10 cellular contexts compared by ENCODE assay signal in the genomic region with DNA sequence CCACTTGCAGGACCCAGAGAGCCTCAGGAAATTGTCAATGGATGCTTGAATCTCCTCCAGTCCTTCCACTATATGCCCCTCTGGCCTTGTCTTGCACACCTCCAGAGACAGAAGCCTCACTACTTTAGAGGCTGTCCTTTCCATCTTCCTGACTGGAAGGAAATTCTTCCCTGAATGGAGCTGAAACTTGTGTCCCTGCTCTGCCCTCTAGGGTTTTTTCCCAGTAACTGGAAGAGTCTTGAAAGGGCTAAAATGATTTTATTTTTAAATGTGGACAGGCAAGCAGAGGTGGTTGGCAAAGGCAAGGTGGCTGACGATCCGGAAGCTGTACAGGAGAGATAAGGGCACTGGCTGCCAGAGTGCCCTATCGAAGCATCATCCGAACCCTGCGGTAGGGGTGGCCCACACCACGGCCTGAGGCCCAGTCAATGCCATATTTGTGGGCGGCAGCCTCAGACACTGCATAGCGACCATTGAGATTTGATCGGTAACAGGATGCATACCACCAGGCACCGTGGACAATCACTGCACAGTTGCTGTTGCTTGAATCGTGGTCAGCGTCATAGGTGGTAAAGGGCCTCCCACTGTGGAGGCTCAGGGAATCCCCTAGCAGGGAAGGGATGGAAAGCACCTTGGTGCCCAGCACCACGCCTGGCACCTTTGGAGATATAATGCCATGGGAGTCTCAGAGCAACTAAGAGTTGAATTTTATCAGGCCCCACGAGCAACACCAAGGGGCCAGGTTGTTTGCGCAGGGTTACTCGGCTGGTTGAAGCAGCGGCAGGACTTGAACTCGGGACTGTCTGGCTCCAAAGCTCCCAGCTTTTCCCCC. TPM values are rescaled to one million over a fixed set of nuclear protein-coding genes. Genes with fewer than 3 reads are reported as not detected.
DNase-seq lines count a peak whose midpoint lies in the region; ATAC-seq and TF ChIP-seq lines count a peak whose summit lies in the region.
"Had no signal": no experiment of that assay in that cellular context is flagged by ENCODE, and none has a peak within 500 bp of the region (broad histone marks: within the 10 kb centered on the region; RNA-seq: fewer than 3 reads in every experiment).

No MANE protein-coding gene starts in this region.

- TF ChIP-seq EP300 in Ishikawa (IDR thresholded peaks at IDR 0.05; ENCODE audit: borderline replicate concordance): no peak

- H3K27me3 Mint-ChIP-seq in Caco-2 (ENCODE audit: insufficient read depth, unreplicated experiment): no peaks in the 10 kb centered on the region
- H3K27me3 Mint-ChIP-seq in nephron (ENCODE audit: low read depth): peaks cover 5% of the 10 kb centered on the region

- POLR2A ChIA-PET in Caco-2 (lab: Charles Lee): no interaction called here

- peaks cover 16% of the 10 kb centered on the region for H3K4me1 ChIP-seq in Caco-2
- peaks cover 10 to 21% of the 10 kb centered on the region in 2 donors for H3K4me1 ChIP-seq in uterus

- H3K27ac Mint-ChIP-seq in Caco-2 (ENCODE audit: unreplicated experiment): no peak overlapping the region
- peak overlapping the region in 2 of 3 experiments; percentile 48 to 82 for H3K27ac Mint-ChIP-seq in nephron

- H3K9me3 Mint-ChIP-seq in Caco-2 (ENCODE audit: unreplicated experiment) (no peaks in the 10 kb centered on the region), nephron (no peaks in the 10 kb centered on the region)

- no peak for ATAC-seq in GM18505 (IDR thresholded peaks at IDR 0.05; ENCODE audit: unreplicated experiment)

- H3K27me3 ChIP-seq in Caco-2 (replicated peaks; ENCODE audit: control insufficient read depth, insufficient read depth, low read length): no peaks in the 10 kb centered on the region
- no peaks in the 10 kb centered on the region for H3K27me3 ChIP-seq in uterus

- intact Hi-C loops in Caco-2 (cut with micrococcal nuclease; ENCODE audit: unreplicated experiment) (no loop called here), uterus (cut with DNase I; ENCODE audit: low total_unique reads) (no loop called here)

- no TSS peak for BruUV-seq in Caco-2 (replicated peaks; lab: Mats Ljungman, UMichigan)

- H3K4me3 ChIP-seq in Caco-2 (ENCODE audit: low read depth, low read length) (no peak overlapping the region), cardiac fibroblast (replicated peaks in 1 of 2; ENCODE audit: low read depth in 2 of 2, low read length in 2 of 2) (no peak overlapping the region), uterus (no peak overlapping the region)
- H3K4me3 ChIP-seq: prostate gland had no signal

- H3K9me3 ChIP-seq in Caco-2 (no peaks in the 10 kb centered on the region), uterus (no peaks in the 10 kb centered on the region)
- H3K9me3 ChIP-seq: prostate gland had no signal

- TF ChIP-seq CTCF in Caco-2 (IDR thresholded peaks at IDR 0.05; ENCODE audit: insufficient read depth in 1 of 2, low read depth in 1 of 2, low read length in 1 of 2, severe bottlenecking in 1 of 2, unreplicated experiment in 1 of 2): peak in 1 of 2 experiments; percentile 12
- TF ChIP-seq CTCF in cardiac fibroblast (IDR thresholded peaks at IDR 0.05; ENCODE audit: low read depth, low read length): peak; percentile 29
- peak in 2 of 3 experiments; percentile 24 to 27 for TF ChIP-seq CTCF in nephron (IDR thresholded peaks at IDR 0.05; ENCODE audit: unreplicated experiment in 3 of 3)
- TF ChIP-seq CTCF in uterus (IDR thresholded peaks at IDR 0.05): no peak
- no peak for TF ChIP-seq CTCF in GM13977 (IDR thresholded peaks at IDR 0.05; ENCODE audit: extremely low read depth, insufficient read depth, missing control alignments)

- peak; percentile 13; the same call in 1 of the 2 replicates for TF ChIP-seq RAD21 in Ishikawa (IDR thresholded peaks at IDR 0.05; ENCODE audit: low read depth)

- no peaks in the 10 kb centered on the region for H3K36me3 ChIP-seq in Caco-2 (ENCODE audit: control insufficient read depth, insufficient read depth, low read length)
- H3K36me3 ChIP-seq in uterus: no peaks in the 10 kb centered on the region
- H3K36me3 ChIP-seq: prostate gland had no signal

- DNase-seq in Caco-2: no peak
- peak; percentile 47 to 57 for DNase-seq in cardiac fibroblast (ENCODE audit: low read depth in 2 of 2)
- DNase-seq in uterus: no peak
- DNase-seq in DMS153 (lab: John Stamatoyannopoulos, UW): no peak
- DNase-seq in GM13977 (ENCODE audit: low spot score): no peak

- H3K4me3 Mint-ChIP-seq in Caco-2 (ENCODE audit: unreplicated experiment) (peak overlapping the region; percentile 44), nephron (peak overlapping the region; percentile 70 to 85 (median 82))

- peaks cover 5% of the 10 kb centered on the region for H3K4me1 Mint-ChIP-seq in Caco-2 (ENCODE audit: low read depth, unreplicated experiment)
- peaks cover 28% of the 10 kb centered on the region for H3K4me1 Mint-ChIP-seq in nephron

- no peak overlapping the region for H3K27ac ChIP-seq in uterus
- H3K27ac ChIP-seq: prostate gland had no signal

- TF ChIP-seq POLR2A in GM18505 (IDR thresholded peaks at IDR 0.05; ENCODE audit: borderline replicate concordance, extremely low read depth, insufficient read depth, insufficient read length) (no peak), uterus (IDR thresholded peaks at IDR 0.05) (no peak)

- H3K36me3 Mint-ChIP-seq in Caco-2 (ENCODE audit: insufficient read depth, unreplicated experiment): peaks cover 12% of the 10 kb centered on the region
- H3K36me3 Mint-ChIP-seq in nephron (ENCODE audit: low read depth): no peaks in the 10 kb centered on the region

- in situ Hi-C loops in GM13977 (cut with MboI; ENCODE audit: low pct_unique_long_range_greater_than_20kb, low sequenced_read_pairs, unreplicated experiment): no loop called here

- CTCF ChIA-PET in Caco-2 (lab: Charles Lee): interaction anchor here (0.6 to 1.5 kb wide), 5 partner anchors 10 to 36 kb away, joined by 3 to 4 read pairs (median 3); a partner anchor contains a TSS

TF ChIP-seq in Ishikawa, 13 proteins besides CTCF, POLR2A, EP300 and RAD21:
- no peak for TF ChIP-seq TCF12 (IDR thresholded peaks at IDR 0.05; ENCODE audit: low read depth)
- no peak for TF ChIP-seq CREB1 (IDR thresholded peaks at IDR 0.05; ENCODE audit: low read depth)
- no peak for TF ChIP-seq EGR1 (IDR thresholded peaks at IDR 0.05)
- no peak for TF ChIP-seq YY1 (IDR thresholded peaks at IDR 0.05; ENCODE audit: low read depth)
TF ChIP-seq in Ishikawa: peak in this region for 0.

RNA-seq across cellular contexts. Expression of a gene that starts 2.3 kb away (rescaled TPM):
- total RNA-seq in Caco-2 (2022) (8.8 and 11.7 TPM in 2 replicates), uterus (100 to 1,000 TPM in 1 of 4 donors, 10 to 100 TPM in 3; 10.9 to 124 (median 16.5) TPM)

RNA-seq across cellular contexts. Expression of a gene that starts 5.5 kb away (rescaled TPM):
- total RNA-seq in Caco-2 (2022) (not detected in 2 replicates), uterus (1 to 10 TPM in 3 of 4 donors, not detected in 1; 2.1 to 4.7 (median 2.4) TPM)
- total RNA-seq: glomerular endothelial cell had no signal

RNA-seq across cellular contexts. Expression of a gene that starts 14.0 kb away (rescaled TPM):
- total RNA-seq in Caco-2 (2022) (0.21 TPM in 1 of 2 replicates, not detected in the other), uterus (under 1 TPM in 1 of 4 donors, not detected in 3; 0.69 TPM)
- total RNA-seq: glomerular endothelial cell had no signal

RNA-seq across cellular contexts. Expression of a gene that starts 23.3 kb away (rescaled TPM):
- total RNA-seq in Caco-2 (2022) (0.91 and 1.2 TPM in 2 replicates), uterus (1 to 10 TPM in 1 of 4 donors, under 1 TPM in 1, not detected in 2; 0.55 to 1.9 TPM)

RNA-seq across cellular contexts. Expression of a gene that starts 27.3 kb away (rescaled TPM):
- 11.0 and 11.2 TPM in 2 replicates for total RNA-seq in Caco-2 (2022)
- total RNA-seq in uterus: 10 to 100 TPM in 1 of 4 donors, 1 to 10 TPM in 2, not detected in 1; 1.6 to 11.3 (median 4.8) TPM

Comparison
In these comparisons a context has a peak if more than half of its experiments do, and no peak if none do; other contexts are left out.
1. DNase-seq: peak in cardiac fibroblast (2 of 2); none in Caco-2 (0 of 2), uterus (0 of 2), DMS153 (single experiment) and GM13977 (single experiment).
2. CTCF ChIP-seq: peak in cardiac fibroblast (single experiment) and nephron (2 of 3); none in uterus (0 of 4) and GM13977 (single experiment).